In the genomic region with DNA sequence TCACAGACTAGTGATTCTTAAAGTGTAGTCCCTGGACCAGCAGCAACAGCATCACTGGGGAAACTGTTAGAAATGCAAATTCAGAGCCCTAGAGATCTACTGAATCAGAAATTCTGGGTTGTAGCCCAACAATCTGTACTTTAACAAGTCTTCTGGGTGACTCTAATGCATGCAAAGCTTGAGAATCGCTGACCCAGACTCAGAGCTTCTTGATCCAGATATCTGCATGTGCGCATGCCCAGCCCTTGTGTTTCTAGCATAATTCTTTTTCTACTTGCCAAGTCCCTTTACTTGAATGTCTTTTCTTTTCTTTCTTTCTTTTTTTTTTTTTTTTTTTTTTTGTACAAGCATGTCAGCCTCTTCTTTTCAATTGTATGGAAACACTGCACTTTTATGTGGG, we compare ENCODE assay signal across 24 cellular contexts.
"Had no signal": no experiment of that assay in that cellular context is flagged by ENCODE, and none has a peak within 500 bp of the region (broad histone marks: within the 10 kb centered on the region; RNA-seq: fewer than 3 reads in every experiment).

No MANE protein-coding gene starts in this region.

- FAIRE-seq: endothelial cell of umbilical vein, kidney, small intestine, urothelium cell line had no signal

- ATAC-seq: heart left ventricle; left lobe of liver; naive thymus-derived CD4-positive, alpha-beta T cell; right lobe of liver; stimulated activated naive B cell treated with anti-CD40 and anti-IgM and Interleukin-4, amounts not matched to agents 10 μg/mL and 1 μg/mL and 100 μg/mL, for 72 hours had no signal

- H3K4me3 ChIP-seq: coronary artery, esophagus muscularis mucosa, heart left ventricle, hepatocyte, lung, right lobe of liver, thoracic aorta, tibial nerve, upper lobe of left lung had no signal

- H3K79me2 ChIP-seq: hepatocyte had no signal

- H3K27me3 Mint-ChIP-seq: naive thymus-derived CD4-positive, alpha-beta T cell; stimulated activated naive B cell treated with anti-CD40 and anti-IgM and Interleukin-4, amounts not matched to agents 10 μg/mL and 1 μg/mL and 100 μg/mL, for 72 hours; stimulated activated naive CD8-positive, alpha-beta T cell treated with anti-CD3 and anti-CD28 coated beads, Interleukin-15, Interleukin-2, amounts not matched to agents 100 ng/mL and 50 ng/mL, for 24 hours had no signal

- H3K36me3 Mint-ChIP-seq: naive thymus-derived CD4-positive, alpha-beta T cell; stimulated activated naive B cell treated with anti-CD40 and anti-IgM and Interleukin-4, amounts not matched to agents 10 μg/mL and 1 μg/mL and 100 μg/mL, for 72 hours had no signal

- H3K27me3 ChIP-seq: esophagus muscularis mucosa, heart left ventricle, hepatocyte, right lobe of liver, tibial nerve, upper lobe of left lung had no signal

- H3K4me1 Mint-ChIP-seq: mesothelial cell of epicardium; naive thymus-derived CD4-positive, alpha-beta T cell; nephron; stimulated activated naive B cell treated with anti-CD40 and anti-IgM and Interleukin-4, amounts not matched to agents 10 μg/mL and 1 μg/mL and 100 μg/mL, for 72 hours had no signal

- DNase-seq: dermis blood vessel endothelial cell; effector memory CD4-positive, alpha-beta T cell; heart left ventricle; kidney; mesenchymal stem cell; naive thymus-derived CD4-positive, alpha-beta T cell; right lobe of liver; small intestine; stimulated activated CD4-positive, alpha-beta T cell treated with anti-CD3 and anti-CD28 coated beads, Interleukin-15, amount 100 ng/mL, for 24 hours; stimulated activated CD4-positive, alpha-beta T cell treated with anti-CD3 and anti-CD28 coated beads, Interleukin-2, amount 100 ng/mL, for 48 hours; stimulated activated naive B cell treated with anti-CD40 and anti-IgM and Interleukin-4, amounts not matched to agents 10 μg/mL and 1 μg/mL and 100 μg/mL, for 72 hours; upper lobe of left lung had no signal

- H3K27ac ChIP-seq: coronary artery, esophagus muscularis mucosa, heart left ventricle, hepatocyte, right lobe of liver, thoracic aorta, tibial nerve, upper lobe of left lung had no signal

- H3K9me3 Mint-ChIP-seq: nephron; stimulated activated naive B cell treated with anti-CD40 and anti-IgM and Interleukin-4, amounts not matched to agents 10 μg/mL and 1 μg/mL and 100 μg/mL, for 72 hours had no signal

- H3K4me2 ChIP-seq: hepatocyte had no signal

- H3K4me3 Mint-ChIP-seq: mesothelial cell of epicardium; naive thymus-derived CD4-positive, alpha-beta T cell; nephron; stimulated activated naive B cell treated with anti-CD40 and anti-IgM and Interleukin-4, amounts not matched to agents 10 μg/mL and 1 μg/mL and 100 μg/mL, for 72 hours; stimulated activated naive CD8-positive, alpha-beta T cell treated with anti-CD3 and anti-CD28 coated beads, Interleukin-15, Interleukin-2, amounts not matched to agents 100 ng/mL and 50 ng/mL, for 24 hours had no signal

- H3K27ac Mint-ChIP-seq: mesothelial cell of epicardium; naive thymus-derived CD4-positive, alpha-beta T cell; nephron; stimulated activated naive B cell treated with anti-CD40 and anti-IgM and Interleukin-4, amounts not matched to agents 10 μg/mL and 1 μg/mL and 100 μg/mL, for 72 hours; stimulated activated naive CD8-positive, alpha-beta T cell treated with anti-CD3 and anti-CD28 coated beads, Interleukin-15, Interleukin-2, amounts not matched to agents 100 ng/mL and 50 ng/mL, for 24 hours had no signal

- H3K9me3 ChIP-seq: esophagus muscularis mucosa, heart left ventricle, right lobe of liver, thoracic aorta, tibial nerve, upper lobe of left lung had no signal

- H2AFZ ChIP-seq: hepatocyte had no signal

- H3K4me1 ChIP-seq: right lobe of liver, upper lobe of left lung had no signal

- H3K36me3 ChIP-seq: esophagus muscularis mucosa, heart left ventricle, right lobe of liver, thoracic aorta, tibial nerve, upper lobe of left lung had no signal
